In the genomic region with DNA sequence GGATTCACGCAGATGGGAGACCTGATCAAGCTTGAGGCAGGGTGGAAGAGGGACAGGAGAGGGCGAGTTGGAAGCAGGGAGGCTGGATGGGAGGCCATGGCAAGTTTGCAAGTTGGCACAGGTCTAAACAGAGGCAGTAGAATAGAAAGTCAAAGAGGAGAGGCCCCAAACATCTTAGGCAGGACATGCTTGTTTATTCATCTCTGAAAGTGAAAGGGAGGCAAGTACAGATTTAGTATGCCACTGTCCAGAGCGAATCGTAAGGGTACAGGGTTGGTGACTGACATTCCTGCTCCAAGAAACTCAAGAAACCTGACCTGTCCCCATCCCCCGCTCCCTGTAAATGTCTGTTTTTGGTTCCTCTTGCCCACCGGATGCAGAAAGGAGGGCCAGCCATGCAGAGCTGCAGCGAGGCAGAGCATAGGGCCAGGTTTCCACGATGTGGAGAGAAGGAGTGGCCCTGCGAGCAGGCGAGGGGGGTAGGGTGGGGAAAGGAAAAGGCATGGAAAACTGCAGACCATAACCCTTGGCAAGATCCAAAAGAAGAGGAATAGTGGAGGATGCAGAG, we compare ENCODE assay signal across 1 cellular context.
TF ChIP-seq lines count a peak whose summit lies in the region.

No MANE protein-coding gene starts in this region.

TF ChIP-seq in GM12891, 5 proteins besides CTCF, POLR2A, EP300 and RAD21:
- no peak for TF ChIP-seq POLR2AphosphoS5 (IDR thresholded peaks at IDR 0.05; ENCODE audit: low read depth, low read length)
- TF ChIP-seq TAF1 (IDR thresholded peaks at IDR 0.05; ENCODE audit: low read depth, low read length): 0 out of 2 replicates have a peak, but pooled peaks have one; percentile 16
- TF ChIP-seq PAX5 (IDR thresholded peaks at IDR 0.05; ENCODE audit: insufficient read depth, low read length, severe bottlenecking): no peak
